Comparison of ENCODE assay signal across 13 cellular contexts in the genomic region with DNA sequence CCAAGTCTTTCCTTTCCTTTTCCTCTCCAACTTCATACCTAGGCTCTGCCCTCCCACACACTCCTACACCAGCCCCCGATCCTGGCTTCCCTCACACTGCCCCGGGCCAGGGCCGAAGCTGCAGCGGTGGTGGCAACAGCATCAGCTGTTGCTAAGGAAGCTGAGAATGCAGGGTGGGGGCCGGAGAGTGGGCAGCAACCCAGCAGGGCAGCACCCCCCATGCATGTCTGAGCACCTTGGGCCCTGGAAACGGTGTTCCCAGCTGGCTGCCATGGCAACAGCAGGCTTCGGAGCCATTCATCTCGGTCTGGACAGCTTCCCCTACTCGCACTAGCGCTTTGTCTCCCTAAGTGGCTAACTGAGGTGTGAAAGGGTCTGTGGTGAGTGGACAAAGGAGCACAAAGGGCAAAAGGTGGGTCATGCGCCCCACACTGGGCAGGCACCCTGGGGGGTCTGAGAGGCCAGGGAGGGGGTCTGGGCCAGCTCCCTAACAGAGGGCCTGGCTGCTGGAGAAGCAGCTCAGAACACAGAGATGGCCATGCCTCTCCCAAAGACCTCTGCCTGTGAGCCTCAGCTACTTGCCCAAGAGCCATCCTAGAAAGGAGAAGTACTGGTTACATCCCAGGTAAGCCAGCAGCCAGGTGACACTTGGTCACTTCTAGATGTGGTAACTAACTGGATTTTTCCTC. TPM values are rescaled to one million over a fixed set of nuclear protein-coding genes. Genes with fewer than 3 reads are reported as not detected.
DNase-seq lines count a peak whose midpoint lies in the region; ATAC-seq, FAIRE-seq and TF ChIP-seq lines count a peak whose summit lies in the region.
"Had no signal": no experiment of that assay in that cellular context is flagged by ENCODE, and none has a peak within 500 bp of the region (broad histone marks: within the 10 kb centered on the region; RNA-seq: fewer than 3 reads in every experiment).

No MANE protein-coding gene starts in this region.

- no peak overlapping the region; the same call in 1 of the 2 replicates for H3K14ac ChIP-seq in H9 (ENCODE audit: insufficient read depth, low read length)

- no peak overlapping the region for H4K5ac ChIP-seq in H9 (ENCODE audit: insufficient read length, low read depth, low read length)

- DNase-seq in CD4-positive, alpha-beta memory T cell, result no peak
- DNase-seq in H9, result peak; percentile 76
- DNase-seq in T-helper 17 cell, result no peak
- no peak for DNase-seq in HepG2 (ENCODE audit: low spot score)
- no peak for DNase-seq in PC-3
- DNase-seq in activated CD4-positive, alpha-beta T cell treated with anti-CD3 and anti-CD28 coated beads for 36 hours, result no peak
- no peak for DNase-seq in NCI-H1930 (lab: John Stamatoyannopoulos, UW)
- DNase-seq: activated CD8-positive, alpha-beta memory T cell treated with anti-CD3 and anti-CD28 coated beads, Interleukin-2, amount 50 U/mL, for 4 hours; NCI-H510A; SHP77; sigmoid colon had no signal

- no peak for ATAC-seq in T-helper 17 cell
- no peak for ATAC-seq in HepG2
- ATAC-seq in PC-3, result no peak
- no peak for ATAC-seq in activated CD4-positive, alpha-beta T cell treated with anti-CD3 and anti-CD28 coated beads for 36 hours

- no peak overlapping the region for H2BK120ac ChIP-seq in H9 (ENCODE audit: low read depth, low read length, poor library complexity, severe bottlenecking)

- no peak overlapping the region for H4K91ac ChIP-seq in H9 (ENCODE audit: insufficient read length, low read depth, low read length)

- H3K9ac ChIP-seq in H9 (ENCODE audit: extremely low read depth, insufficient read length, low read length), result no peak overlapping the region
- no peak overlapping the region for H3K9ac ChIP-seq in HepG2 (ENCODE audit: insufficient read depth, low read depth, low read length)
- H3K9ac ChIP-seq in PC-3 (ENCODE audit: low read length), result no peak overlapping the region

- no peak overlapping the region for H3K4me3 ChIP-seq in CD4-positive, alpha-beta memory T cell (ENCODE audit: low read length in 2 of 2)
- H3K4me3 ChIP-seq in HepG2 (replicated peaks in 1 of 3; ENCODE audit: insufficient read depth in 1 of 3, low read depth in 2 of 3, low read length in 3 of 3), result no peak overlapping the region
- no peak overlapping the region for H3K4me3 ChIP-seq in PC-3 (ENCODE audit: low read length)
- H3K4me3 ChIP-seq: adrenal gland, coronary artery, sigmoid colon had no signal

- H3K27me3 Mint-ChIP-seq in CD4-positive, alpha-beta memory T cell, result peaks cover 0 to 4% of the 10 kb centered on the region in 2 donors
- H3K27me3 Mint-ChIP-seq in H9 (ENCODE audit: low read depth) (peaks cover 44% of the 10 kb centered on the region), T-helper 17 cell (peaks cover 8% of the 10 kb centered on the region)
- H3K27me3 Mint-ChIP-seq in activated CD4-positive, alpha-beta T cell treated with anti-CD3 and anti-CD28 coated beads for 36 hours, result no peaks in the 10 kb centered on the region

- TF ChIP-seq RAD21 in HepG2 (CRISPR knock-in tag; IDR thresholded peaks at IDR 0.05), result no peak

- H3K36me3 ChIP-seq in CD4-positive, alpha-beta memory T cell (ENCODE audit: insufficient read depth, low read length), result no peaks in the 10 kb centered on the region
- H3K36me3 ChIP-seq in HepG2 (replicated peaks in 1 of 2; ENCODE audit: control insufficient read depth in 1 of 2, insufficient read depth in 2 of 2, low read length in 2 of 2) (no peaks in the 10 kb centered on the region), PC-3 (ENCODE audit: low read depth, low read length) (no peaks in the 10 kb centered on the region)
- H3K36me3 ChIP-seq: adrenal gland, sigmoid colon had no signal

- H2AFZ ChIP-seq in H9 (ENCODE audit: low read length) (no peak overlapping the region), HepG2 (ENCODE audit: low read length) (no peak overlapping the region), PC-3 (ENCODE audit: low read length) (no peak overlapping the region)

- H4K8ac ChIP-seq in H9 (replicated peaks; ENCODE audit: insufficient read length, low read depth, low read length), result no peak overlapping the region

- H2BK5ac ChIP-seq in H9 (ENCODE audit: insufficient read length, low read length), result no peak overlapping the region

- no peak for FAIRE-seq in HepG2 (lab: Jason Lieb, UNC)

- H3K18ac ChIP-seq in H9 (ENCODE audit: insufficient read length, low read depth, low read length), result no peak overlapping the region

- H3F3A ChIP-seq in PC-3 (ENCODE audit: low read length, unreplicated experiment), result no peaks in the 10 kb centered on the region

- H3K4me1 Mint-ChIP-seq in CD4-positive, alpha-beta memory T cell, result peaks cover 20 to 38% (median 29%) of the 10 kb centered on the region in 4 donors
- H3K4me1 Mint-ChIP-seq in H9, result peaks cover 20 to 21% of the 10 kb centered on the region in 2 experiments
- H3K4me1 Mint-ChIP-seq in T-helper 17 cell, result peaks cover 25% of the 10 kb centered on the region
- H3K4me1 Mint-ChIP-seq in activated CD4-positive, alpha-beta T cell treated with anti-CD3 and anti-CD28 coated beads for 36 hours, result peaks cover 27% of the 10 kb centered on the region

- H2BK20ac ChIP-seq in H9 (ENCODE audit: low read depth, low read length, poor library complexity, severe bottlenecking), result no peak overlapping the region

- TF ChIP-seq CTCF in H9 (conservative IDR thresholded peaks at IDR 0.05) (no peak), HepG2 (CRISPR knock-in tag; IDR thresholded peaks at IDR 0.05) (no peak), PC-3 (conservative IDR thresholded peaks at IDR 0.05; ENCODE audit: low read depth, low read length) (no peak)

- no peaks in the 10 kb centered on the region for H3K79me2 ChIP-seq in H9 (ENCODE audit: insufficient read depth, low read length)
- H3K79me2 ChIP-seq in HepG2 (ENCODE audit: insufficient read depth, low read length), result no peaks in the 10 kb centered on the region
- H3K79me2 ChIP-seq in PC-3 (ENCODE audit: low read length), result no peaks in the 10 kb centered on the region

- H3K4me2 ChIP-seq in H9 (ENCODE audit: insufficient read depth, insufficient read length, low read length) (no peak overlapping the region), HepG2 (ENCODE audit: low read depth, low read length) (no peak overlapping the region), PC-3 (ENCODE audit: low read length) (no peak overlapping the region)

- TF ChIP-seq POLR2A in HepG2 (IDR thresholded peaks at IDR 0.05; ENCODE audit: insufficient read depth in 1 of 2, low read depth in 2 of 2, low read length in 2 of 2), result no peak

- in situ Hi-C loops in HepG2 (cut with HindIII; ENCODE audit: extremely low pct_ligation_motif_present, low pct_unique_long_range_greater_than_20kb), result no loop called here

- H3K56ac ChIP-seq in H9 (ENCODE audit: insufficient read length, low read depth, low read length), result no peak overlapping the region

- H3K27me3 ChIP-seq in CD4-positive, alpha-beta memory T cell (ENCODE audit: insufficient read depth, low read length), result no peaks in the 10 kb centered on the region
- H3K27me3 ChIP-seq in H9 (ENCODE audit: insufficient read depth, low read length), result no peaks in the 10 kb centered on the region
- H3K27me3 ChIP-seq in HepG2 (ENCODE audit: control insufficient read depth in 1 of 2, insufficient read depth in 2 of 2, low read length in 2 of 2), result peaks cover 7 to 63% of the 10 kb centered on the region in 2 experiments; a peak in 4 of 5 replicates
- peaks cover 31% of the 10 kb centered on the region for H3K27me3 ChIP-seq in PC-3 (ENCODE audit: low read length)
- H3K27me3 ChIP-seq: sigmoid colon had no signal

- H3K23me2 ChIP-seq in H9 (ENCODE audit: insufficient read length, low read depth, low read length, poor library complexity, severe bottlenecking), result no peaks in the 10 kb centered on the region

- CTCF ChIA-PET in CD4-positive, alpha-beta memory T cell (lab: Charles Lee; ENCODE audit: partially characterized antibody), result interaction anchor here (1.8 to 2.9 kb wide), 4 partner anchors 14 to 99 kb away, joined by 6 to 19 read pairs (median 8); no protein-coding TSS in a partner anchor
- CTCF ChIA-PET in HepG2 (lab: Yijun Ruan, JAX; ENCODE audit: low intra/inter-chr PET ratio, low total read pairs), result no interaction called here
- CTCF ChIA-PET in PC-3 (lab: Charles Lee), result no interaction called here
- CTCF ChIA-PET in activated CD4-positive, alpha-beta T cell treated with anti-CD3 and anti-CD28 coated beads for 36 hours (lab: Charles Lee), result interaction anchor here (1.5 to 1.6 kb wide), 2 partner anchors 9 to 24 kb away, joined by 5 to 7 read pairs; no protein-coding TSS in a partner anchor

- BruUV-seq in HepG2 (replicated peaks; lab: Mats Ljungman, UMichigan), result no TSS peak
- no TSS peak for BruUV-seq in PC-3 (replicated peaks; lab: Mats Ljungman, UMichigan)

- no peak overlapping the region for H2BK15ac ChIP-seq in H9 (ENCODE audit: low read depth, low read length)

- no peak for TF ChIP-seq EP300 in HepG2 (IDR thresholded peaks at IDR 0.05; ENCODE audit: low read depth in 2 of 2, low read length in 2 of 2)
- no peak for TF ChIP-seq EP300 in HepG2 (CRISPR knock-in tag; IDR thresholded peaks at IDR 0.05; ENCODE audit: borderline replicate concordance)

- peak overlapping the region in 5 of 7 donors; percentile 14 to 89 (median 61) for H3K27ac Mint-ChIP-seq in CD4-positive, alpha-beta memory T cell
- H3K27ac Mint-ChIP-seq in H9 (no peak overlapping the region), T-helper 17 cell (peak overlapping the region; percentile 79)
- H3K27ac Mint-ChIP-seq in activated CD4-positive, alpha-beta T cell treated with anti-CD3 and anti-CD28 coated beads for 36 hours, result no peak overlapping the region

- POLR2A ChIA-PET in CD4-positive, alpha-beta memory T cell (lab: Charles Lee; ENCODE audit: partially characterized antibody), result interaction anchor here (1.2 to 3.5 kb wide), 5 partner anchors 11 to 99 kb away, joined by 3 to 13 read pairs (median 5); no protein-coding TSS in a partner anchor
- POLR2A ChIA-PET in HepG2 (lab: Yijun Ruan, JAX) (no interaction called here), PC-3 (lab: Charles Lee; ENCODE audit: unreplicated experiment) (no interaction called here)
- POLR2A ChIA-PET in activated CD4-positive, alpha-beta T cell treated with anti-CD3 and anti-CD28 coated beads for 36 hours (lab: Charles Lee), result no interaction called here

- H3K27ac ChIP-seq in CD4-positive, alpha-beta memory T cell (ENCODE audit: low read depth, low read length), result no peak overlapping the region
- H3K27ac ChIP-seq in H9 (ENCODE audit: insufficient read length, low read depth, low read length) (no peak overlapping the region), HepG2 (ENCODE audit: extremely low read length, insufficient read depth, low read length) (no peak overlapping the region), PC-3 (ENCODE audit: low read length) (no peak overlapping the region)
- H3K27ac ChIP-seq: adrenal gland, coronary artery, sigmoid colon had no signal

- no peak overlapping the region for H3T11ph ChIP-seq in H9 (ENCODE audit: low read length)

- H3K9me2 ChIP-seq in PC-3 (replicated peaks; ENCODE audit: low read length), result no peaks in the 10 kb centered on the region

- H3K4me3 Mint-ChIP-seq in CD4-positive, alpha-beta memory T cell, result peak overlapping the region in 4 of 8 donors; percentile 1 to 69 (median 52)
- H3K4me3 Mint-ChIP-seq in H9, result no peak overlapping the region; a peak in 1 of 5 replicates
- peak overlapping the region; percentile 39 for H3K4me3 Mint-ChIP-seq in T-helper 17 cell
- H3K4me3 Mint-ChIP-seq in activated CD4-positive, alpha-beta T cell treated with anti-CD3 and anti-CD28 coated beads for 36 hours, result no peak overlapping the region

- H3K79me1 ChIP-seq in H9 (ENCODE audit: insufficient read depth, low read depth, low read length, poor library complexity, severe bottlenecking), result no peaks in the 10 kb centered on the region

- no peak overlapping the region for H3K4ac ChIP-seq in H9 (ENCODE audit: low read depth, low read length)

- H3K9me3 Mint-ChIP-seq in CD4-positive, alpha-beta memory T cell, result no peaks in the 10 kb centered on the region
- no peaks in the 10 kb centered on the region for H3K9me3 Mint-ChIP-seq in H9
- H3K9me3 Mint-ChIP-seq in activated CD4-positive, alpha-beta T cell treated with anti-CD3 and anti-CD28 coated beads for 36 hours (ENCODE audit: low read depth), result no peaks in the 10 kb centered on the region

- H4K20me1 ChIP-seq in H9 (ENCODE audit: control insufficient read depth, insufficient read depth, insufficient read length) (no peaks in the 10 kb centered on the region), HepG2 (ENCODE audit: insufficient read depth, low read length) (no peaks in the 10 kb centered on the region), PC-3 (ENCODE audit: low read length) (no peaks in the 10 kb centered on the region)

- no peaks in the 10 kb centered on the region for H3K9me3 ChIP-seq in CD4-positive, alpha-beta memory T cell (ENCODE audit: control insufficient read depth in 1 of 2, low read length in 2 of 2)
- H3K9me3 ChIP-seq in H9 (ENCODE audit: control insufficient read depth, low read depth, low read length) (no peaks in the 10 kb centered on the region), T-helper 17 cell (ENCODE audit: control insufficient read depth, low read length, poor library complexity, severe bottlenecking) (no peaks in the 10 kb centered on the region), HepG2 (ENCODE audit: low read length) (no peaks in the 10 kb centered on the region), PC-3 (ENCODE audit: low read length) (no peaks in the 10 kb centered on the region)
- H3K9me3 ChIP-seq: adrenal gland, sigmoid colon had no signal

- no CpG with 5 or more reads among the region's 11 CpGs for WGBS in H9 (ENCODE audit: extremely low coverage, insufficient read length, low lambda C conversion rate)
- 21% methylated on average over 11 of the region's 11 CpGs for WGBS in HepG2 (ENCODE audit: low lambda C conversion rate)

- no peaks in the 10 kb centered on the region for H3K36me3 Mint-ChIP-seq in CD4-positive, alpha-beta memory T cell
- H3K36me3 Mint-ChIP-seq in H9 (ENCODE audit: insufficient read depth in 1 of 3, low read depth in 3 of 3), result no peaks in the 10 kb centered on the region
- no peaks in the 10 kb centered on the region for H3K36me3 Mint-ChIP-seq in T-helper 17 cell (ENCODE audit: low read depth)
- H3K36me3 Mint-ChIP-seq in activated CD4-positive, alpha-beta T cell treated with anti-CD3 and anti-CD28 coated beads for 36 hours (ENCODE audit: low read depth), result no peaks in the 10 kb centered on the region

- no peak overlapping the region for H3K23ac ChIP-seq in H9 (ENCODE audit: insufficient read length, low read depth, low read length)

- no peak overlapping the region for H2AK5ac ChIP-seq in H9 (ENCODE audit: insufficient read length, low read length)

- H3K4me1 ChIP-seq in CD4-positive, alpha-beta memory T cell (ENCODE audit: insufficient read depth, low read length), result peaks cover 24% of the 10 kb centered on the region
- H3K4me1 ChIP-seq in H9 (ENCODE audit: insufficient read depth, low read length), result no peaks in the 10 kb centered on the region
- no peaks in the 10 kb centered on the region for H3K4me1 ChIP-seq in HepG2 (ENCODE audit: insufficient read depth, low read length)
- peaks cover 6% of the 10 kb centered on the region for H3K4me1 ChIP-seq in PC-3 (ENCODE audit: insufficient read depth, low read length)
- H3K4me1 ChIP-seq: adrenal gland had no signal

- H2BK12ac ChIP-seq in H9 (ENCODE audit: insufficient read length, low read depth, low read length), result no peak overlapping the region

- intact Hi-C loops in CD4-positive, alpha-beta memory T cell (cut with micrococcal nuclease), result no loop called here
- intact Hi-C loops in HepG2 (cut with micrococcal nuclease; ENCODE audit: unreplicated experiment) (no loop called here), PC-3 (cut with micrococcal nuclease) (no loop called here)
- intact Hi-C loops in activated CD4-positive, alpha-beta T cell treated with anti-CD3 and anti-CD28 coated beads for 36 hours (cut with DNase I, micrococcal nuclease), result no loop called here

RNA-seq across cellular contexts. Expression of a gene that starts 42.1 kb away (rescaled TPM):
- 1 to 10 TPM; 6.8 to 8.3 TPM for total RNA-seq in CD4-positive, alpha-beta memory T cell
- polyA plus RNA-seq in CD4-positive, alpha-beta memory T cell, result 1 to 10 TPM; 6.5 to 6.6 TPM
- total RNA-seq in H9 (2021) (30.0 and 36.5 TPM in 2 replicates), T-helper 17 cell (10 to 100 TPM; 12.5 to 37.4 TPM), HepG2 (2016; rRNA removed; fragmentation: Illumina TruSeq; extraction: Trizol) (2.0 and 2.8 TPM in 2 replicates), PC-3 (2014; rRNA removed) (1.6 and 3.1 TPM in 2 replicates)
- 0.20 and 0.26 TPM in 2 replicates for total RNA-seq in HepG2 (2016; cell fraction: cytosol; rRNA removed; fragmentation: Illumina TruSeq; extraction: Trizol; ENCODE audit: low read depth)
- 1.3 and 2.8 TPM in 2 replicates for total RNA-seq in HepG2 (2016; cell fraction: insoluble cytoplasmic fraction; rRNA removed; fragmentation: Illumina TruSeq; extraction: Trizol)
- total RNA-seq in HepG2 (2016; cell fraction: membrane; rRNA removed; fragmentation: Illumina TruSeq; extraction: Trizol), result 0.87 and 0.96 TPM in 2 replicates
- 2.9 and 3.8 TPM in 2 replicates for total RNA-seq in HepG2 (2016; cell fraction: nucleus; rRNA removed; fragmentation: Illumina TruSeq; extraction: Trizol)
- polyA plus RNA-seq in HepG2 (2011; rRNA removed), result 0.71 and 0.98 TPM in 2 replicates
- polyA plus RNA-seq in HepG2 (2011; cell fraction: cytosol; rRNA removed), result 0.83 and 1.1 TPM in 2 replicates
- 1.2 and 1.7 TPM in 2 replicates for polyA plus RNA-seq in HepG2 (2011; cell fraction: nucleus; rRNA removed)
- 0.97 and 1.0 TPM in 2 replicates for polyA plus RNA-seq in HepG2 (2012)
- polyA plus RNA-seq in HepG2 (2016; cell fraction: cytosol; fragmentation: Illumina TruSeq; extraction: Trizol; ENCODE audit: low read depth), result 0.15 TPM in 2 replicates
- polyA plus RNA-seq in HepG2 (2016; cell fraction: insoluble cytoplasmic fraction; fragmentation: Illumina TruSeq; extraction: Trizol; ENCODE audit: low read depth), result 1.6 and 1.7 TPM in 2 replicates
- polyA plus RNA-seq in HepG2 (2016; cell fraction: membrane; fragmentation: Illumina TruSeq; extraction: Trizol; ENCODE audit: low read depth), result 0.31 and 0.49 TPM in 2 replicates
- polyA plus RNA-seq in HepG2 (2016; cell fraction: nucleus; fragmentation: Illumina TruSeq; extraction: Trizol; ENCODE audit: insufficient read depth, low read depth), result 5.8 and 6.6 TPM in 2 replicates
- 1.6 TPM in 1 of 2 replicates, not detected in the other for polyA minus RNA-seq in HepG2 (2011; rRNA and poly(A)+ RNA removed; ENCODE audit: low replicate concordance)
- polyA minus RNA-seq in HepG2 (2011; cell fraction: cytosol; rRNA and poly(A)+ RNA removed), result 1.1 and 1.2 TPM in 2 replicates
- 0.37 and 0.39 TPM in 2 replicates for polyA minus RNA-seq in HepG2 (2011; cell fraction: nucleus; rRNA and poly(A)+ RNA removed)
- 10 to 100 TPM; 15.3 to 17.5 TPM for total RNA-seq in activated CD4-positive, alpha-beta T cell treated with anti-CD3 and anti-CD28 coated beads for 36 hours

Comparison
In these comparisons a context has a peak if more than half of its experiments do, and no peak if none do; other contexts are left out.
1. H3K27ac Mint-ChIP-seq: peak in CD4-positive, alpha-beta memory T cell (5 of 7) and T-helper 17 cell (single experiment); none in H9 (0 of 3) and activated CD4-positive, alpha-beta T cell treated with anti-CD3 and anti-CD28 coated beads for 36 hours (single experiment).
2. CTCF ChIA-PET loops: an anchor here in CD4-positive, alpha-beta memory T cell (1.8 to 2.9 kb wide) and activated CD4-positive, alpha-beta T cell treated with anti-CD3 and anti-CD28 coated beads for 36 hours (1.5 to 1.6 kb wide); none called in HepG2 and PC-3.